Comparison of ENCODE assay signal across 23 cellular contexts in the genomic region with DNA sequence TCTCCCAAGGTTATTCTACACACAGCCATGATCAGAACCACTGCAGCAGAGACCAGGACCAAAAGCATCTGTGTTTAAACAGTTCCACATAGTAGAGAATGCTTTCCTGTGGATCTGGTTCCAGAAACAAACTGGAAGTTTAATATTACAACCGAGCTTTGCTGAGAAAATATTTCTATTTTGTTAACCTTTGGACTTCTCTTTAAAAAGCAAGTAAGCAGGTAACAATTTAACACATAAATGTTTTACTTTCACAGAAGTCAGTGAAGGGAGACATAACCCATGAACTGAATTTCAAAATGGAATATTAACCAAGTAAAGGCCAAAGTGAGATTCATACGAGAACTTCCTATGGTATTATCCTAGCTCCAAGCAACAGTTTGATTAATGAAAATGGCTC.
"Had no signal": no experiment of that assay in that cellular context is flagged by ENCODE, and none has a peak within 500 bp of the region (broad histone marks: within the 10 kb centered on the region; RNA-seq: fewer than 3 reads in every experiment).

No MANE protein-coding gene starts in this region.

- DNase-seq: activated B cell treated with CpG ODN at 0.5 μM for 24 hours; activated CD4-positive, alpha-beta T cell treated with anti-CD3 and anti-CD28 coated beads for 36 hours; activated CD4-positive, alpha-beta T cell treated with anti-CD3 and anti-CD28 coated beads, Interleukin-2, amount 50 U/mL, for 4 hours; activated CD8-positive, alpha-beta memory T cell treated with anti-CD3 and anti-CD28 coated beads for 24 hours; activated CD8-positive, alpha-beta memory T cell treated with anti-CD3 and anti-CD28 coated beads, Interleukin-2, amount 50 U/mL, for 4 hours; activated naive CD4-positive, alpha-beta T cell; activated naive CD8-positive, alpha-beta T cell treated with anti-CD3 and anti-CD28 coated beads for 36 hours; activated T-cell treated with anti-CD3 and anti-CD28 coated beads, Interleukin-2, amount 50 U/mL, for 4 hours; amniotic stem cell; foreskin fibroblast; hippocampal formation; lower lobe of right lung; naive B cell; stimulated activated CD4-positive, alpha-beta T cell treated with anti-CD3 and anti-CD28 coated beads, Interleukin-4, amount 100 ng/mL, for 4 hours; substantia nigra; T1000 had no signal

- H3K36me3 Mint-ChIP-seq: activated naive CD8-positive, alpha-beta T cell treated with anti-CD3 and anti-CD28 coated beads for 36 hours; naive B cell had no signal

- H3K4me3 Mint-ChIP-seq: activated B cell treated with CpG ODN at 0.5 μM for 24 hours; activated CD4-positive, alpha-beta T cell treated with anti-CD3 and anti-CD28 coated beads for 36 hours; activated naive CD8-positive, alpha-beta T cell treated with anti-CD3 and anti-CD28 coated beads for 36 hours; activated T-cell treated with anti-CD3 and anti-CD28 coated beads, Interleukin-2, amount 50 U/mL, for 4 hours; naive B cell; neural crest cell; stimulated activated naive CD8-positive, alpha-beta T cell treated with anti-CD3 and anti-CD28 coated beads, Interleukin-15, Interleukin-2, amounts not matched to agents 100 ng/mL and 50 ng/mL, for 24 hours; T-helper 1 cell treated with Interleukin-12 subunit alpha and Interleukin-12 subunit beta and Interleukin-4 antibody, amounts not matched to agents 30 μg/mL and 1 μg/mL, for 36 hours had no signal

- H3K27me3 ChIP-seq: tibial nerve had no signal

- ATAC-seq: activated CD4-positive, alpha-beta T cell treated with anti-CD3 and anti-CD28 coated beads for 36 hours; activated T-cell treated with anti-CD3 and anti-CD28 coated beads, Interleukin-2, amount 50 U/mL, for 4 hours; lower lobe of right lung had no signal

- H3K27me3 Mint-ChIP-seq: activated B cell treated with CpG ODN at 0.5 μM for 24 hours; activated CD4-positive, alpha-beta T cell treated with anti-CD3 and anti-CD28 coated beads for 36 hours; activated naive CD8-positive, alpha-beta T cell treated with anti-CD3 and anti-CD28 coated beads for 36 hours; naive B cell; stimulated activated naive CD8-positive, alpha-beta T cell treated with anti-CD3 and anti-CD28 coated beads, Interleukin-15, Interleukin-2, amounts not matched to agents 100 ng/mL and 50 ng/mL, for 24 hours had no signal

- H3K9me3 ChIP-seq: lower lobe of right lung, tibial nerve had no signal

- H3K4me1 ChIP-seq: lower lobe of right lung had no signal

- H3K27ac ChIP-seq: lower lobe of right lung had no signal

- H3K27ac Mint-ChIP-seq: activated B cell treated with CpG ODN at 0.5 μM for 24 hours; activated CD4-positive, alpha-beta T cell treated with anti-CD3 and anti-CD28 coated beads for 36 hours; activated naive CD8-positive, alpha-beta T cell treated with anti-CD3 and anti-CD28 coated beads for 36 hours; activated T-helper 2 cell treated with anti-CD3 and anti-CD28 coated beads, Interferon-gamma antibody, Interleukin-2, Interleukin-4, amounts not matched to agents 10 μg/mL and 5 μg/mL and 100 μg/mL, durations not matched to agents 14 hours and 24 hours and 36 hours; naive B cell; progenitor cell of endocrine pancreas; stimulated activated naive CD8-positive, alpha-beta T cell treated with anti-CD3 and anti-CD28 coated beads, Interleukin-15, Interleukin-2, amounts not matched to agents 100 ng/mL and 50 ng/mL, for 24 hours; T-helper 1 cell treated with Interleukin-12 subunit alpha and Interleukin-12 subunit beta and Interleukin-4 antibody, amounts not matched to agents 30 μg/mL and 1 μg/mL, for 36 hours had no signal

- H3K9me3 Mint-ChIP-seq: activated B cell treated with CpG ODN at 0.5 μM for 24 hours; activated naive CD8-positive, alpha-beta T cell treated with anti-CD3 and anti-CD28 coated beads for 36 hours; activated T-cell treated with anti-CD3 and anti-CD28 coated beads, Interleukin-2, amount 50 U/mL, for 4 hours; activated T-helper 2 cell treated with anti-CD3 and anti-CD28 coated beads, Interferon-gamma antibody, Interleukin-2, Interleukin-4, amounts not matched to agents 10 μg/mL and 5 μg/mL and 100 μg/mL, durations not matched to agents 14 hours and 24 hours and 36 hours; naive B cell; neural crest cell; T-helper 1 cell treated with Interleukin-12 subunit alpha and Interleukin-12 subunit beta and Interleukin-4 antibody, amounts not matched to agents 30 μg/mL and 1 μg/mL, for 36 hours had no signal

- H3K4me1 Mint-ChIP-seq: activated B cell treated with CpG ODN at 0.5 μM for 24 hours; activated CD4-positive, alpha-beta T cell treated with anti-CD3 and anti-CD28 coated beads for 36 hours; activated naive CD8-positive, alpha-beta T cell treated with anti-CD3 and anti-CD28 coated beads for 36 hours; naive B cell had no signal

- FAIRE-seq: urothelium cell line had no signal

- H3K4me3 ChIP-seq: lower lobe of right lung, tibial nerve had no signal

- H3K36me3 ChIP-seq: lower lobe of right lung, tibial nerve had no signal
